Comparison of ENCODE assay signal across 27 cellular contexts in genomic region chr16:75203667-75204409, GRCh38. TPM values are rescaled to one million over a fixed set of nuclear protein-coding genes. Genes with fewer than 3 reads are reported as not detected.
DNase-seq lines count a peak whose midpoint lies in the region; ATAC-seq and TF ChIP-seq lines count a peak whose summit lies in the region.
"Had no signal": no experiment of that assay in that cellular context is flagged by ENCODE, and none has a peak within 500 bp of the region (broad histone marks: within the 10 kb centered on the region; RNA-seq: fewer than 3 reads in every experiment).

No MANE protein-coding gene starts in this region.

- DNase-seq in Right ventricle myocardium inferior (ENCODE audit: missing footprints), result peak; percentile 35
- DNase-seq in heart right ventricle, result no peak
- DNase-seq in WTC11 (ENCODE audit: low spot score), result no peak
- peak; percentile 35 for DNase-seq in lower lobe of right lung
- peak; percentile 61 for DNase-seq in upper lobe of right lung
- DNase-seq in UCSD-AML1 (lab: John Stamatoyannopoulos, UW; ENCODE audit: unreplicated experiment), result no peak
- no peak for DNase-seq in GM19240 (ENCODE audit: insufficient read length, low spot score)
- DNase-seq: activated naive CD4-positive, alpha-beta T cell treated with anti-CD3 and anti-CD28 coated beads, Interleukin-2, amount 10 ng/mL, durations not matched to agents 7 days and 5 days; activated T-cell treated with anti-CD3 and anti-CD28 coated beads, Interleukin-2, amount 50 U/mL, for 48 hours; Caco-2; GOT3; NCI-H2171; NCI-H526 treated with DMSO at 0.1 percent for 48 hours; stimulated activated CD4-positive, alpha-beta T cell treated with anti-CD3 and anti-CD28 coated beads, Interleukin-4, amount 100 ng/mL, for 24 hours; stimulated activated naive CD4-positive, alpha-beta T cell treated with Interleukin-2 at 50 U/mL for 16 hours had no signal

- no peaks in the 10 kb centered on the region for H3K36me3 Mint-ChIP-seq in WTC11
- H3K36me3 Mint-ChIP-seq: activated naive CD4-positive, alpha-beta T cell treated with anti-CD3 and anti-CD28 coated beads, Interleukin-2, amount 10 ng/mL, durations not matched to agents 7 days and 5 days had no signal

- H3K27me3 ChIP-seq in heart right ventricle (peaks cover 0 to 24% (median 0%) of the 10 kb centered on the region in 7 donors), lower lobe of right lung (ENCODE audit: low read depth) (peaks cover under 1% of the 10 kb centered on the region), upper lobe of right lung (no peaks in the 10 kb centered on the region)
- H3K27me3 ChIP-seq: cardiac muscle cell, tibial artery had no signal

- intact Hi-C loops in Right ventricle myocardium inferior (cut with DNase I), result no loop called here
- intact Hi-C loops in heart right ventricle (cut with DNase I), result loop anchor here in 3 of 10 donors (2.0 to 10.0 kb wide), 4 partner anchors 17 to 198 kb away; no protein-coding TSS in a partner anchor
- intact Hi-C loops in lower lobe of right lung (cut with DNase I), result no loop called here
- intact Hi-C loops in upper lobe of right lung (cut with DNase I), result no loop called here

- 0 out of 2 replicates have a peak, but pooled peaks cover 6% of the 10 kb centered on the region for H3K4me1 Mint-ChIP-seq in WTC11

- no peaks in the 10 kb centered on the region for H3K9me3 Mint-ChIP-seq in WTC11
- H3K9me3 Mint-ChIP-seq: activated naive CD4-positive, alpha-beta T cell treated with anti-CD3 and anti-CD28 coated beads, Interleukin-2, amount 10 ng/mL, durations not matched to agents 7 days and 5 days had no signal

- no peak for ATAC-seq in Right ventricle myocardium inferior
- ATAC-seq in heart right ventricle, result no peak
- no peak for ATAC-seq in WTC11
- ATAC-seq in lower lobe of right lung, result no peak
- no peak for ATAC-seq in upper lobe of right lung
- no peak for ATAC-seq in HG03432 (IDR thresholded peaks at IDR 0.05; ENCODE audit: unreplicated experiment)

- no peak overlapping the region for H3K4me3 Mint-ChIP-seq in WTC11
- H3K4me3 Mint-ChIP-seq: activated naive CD4-positive, alpha-beta T cell treated with anti-CD3 and anti-CD28 coated beads, Interleukin-2, amount 10 ng/mL, durations not matched to agents 7 days and 5 days had no signal

- 84 to 88% methylated on average over 13 of the region's 13 CpGs for WGBS in heart right ventricle, 2 donors

- TF ChIP-seq CTCF in heart right ventricle (IDR thresholded peaks at IDR 0.05), result no peak
- no peak for TF ChIP-seq CTCF in WTC11 (IDR thresholded peaks at IDR 0.05)
- TF ChIP-seq CTCF in lower lobe of right lung (IDR thresholded peaks at IDR 0.05), result no peak
- TF ChIP-seq CTCF in upper lobe of right lung (IDR thresholded peaks at IDR 0.05), result no peak

- H3K9me3 ChIP-seq in heart right ventricle, result no peaks in the 10 kb centered on the region
- H3K9me3 ChIP-seq in lower lobe of right lung, result no peaks in the 10 kb centered on the region
- no peaks in the 10 kb centered on the region for H3K9me3 ChIP-seq in upper lobe of right lung
- H3K9me3 ChIP-seq: BLaER1 treated with 17β-estradiol and CSF1 and Interleukin-3, amounts not matched to agents 10 nM and 100 nM; Caco-2; heart left ventricle; neutrophil; tibial artery had no signal

- H3K27ac ChIP-seq in heart right ventricle, result no peak overlapping the region
- no peak overlapping the region for H3K27ac ChIP-seq in lower lobe of right lung
- no peak overlapping the region for H3K27ac ChIP-seq in upper lobe of right lung
- H3K27ac ChIP-seq: BLaER1 treated with 17β-estradiol and CSF1 and Interleukin-3, amounts not matched to agents 10 nM and 100 nM; cardiac muscle cell; epithelial cell of prostate; heart left ventricle; neutrophil; RWPE1; tibial artery had no signal

- peaks cover 0 to 11% (median 0%) of the 10 kb centered on the region in 9 donors for H3K4me1 ChIP-seq in heart right ventricle
- H3K4me1 ChIP-seq in lower lobe of right lung, result no peaks in the 10 kb centered on the region
- H3K4me1 ChIP-seq in upper lobe of right lung, result no peaks in the 10 kb centered on the region
- H3K4me1 ChIP-seq: Caco-2 had no signal

- H3K4me3 ChIP-seq in heart right ventricle, result no peak overlapping the region
- no peak overlapping the region for H3K4me3 ChIP-seq in lower lobe of right lung
- H3K4me3 ChIP-seq in upper lobe of right lung, result no peak overlapping the region
- H3K4me3 ChIP-seq: BLaER1 treated with 17β-estradiol and CSF1 and Interleukin-3, amounts not matched to agents 10 nM and 100 nM; cardiac muscle cell; heart left ventricle; tibial artery had no signal

- H3K27me3 Mint-ChIP-seq in WTC11 (ENCODE audit: low read depth), result no peaks in the 10 kb centered on the region

- H3K36me3 ChIP-seq in heart right ventricle (no peaks in the 10 kb centered on the region), lower lobe of right lung (no peaks in the 10 kb centered on the region), upper lobe of right lung (no peaks in the 10 kb centered on the region)
- H3K36me3 ChIP-seq: BLaER1 treated with 17β-estradiol and CSF1 and Interleukin-3, amounts not matched to agents 10 nM and 100 nM; cardiac muscle cell; heart left ventricle; neutrophil; tibial artery had no signal

- POLR2A ChIA-PET in WTC11 (lab: Charles Lee), result interaction anchor here (0.6 kb wide), 1 partner anchor 90 kb away, joined by 3 read pairs; no protein-coding TSS in a partner anchor

- H3K27ac Mint-ChIP-seq in WTC11, result 0 out of 2 replicates have a peak overlapping the region, but pooled peaks have one; percentile 9
- H3K27ac Mint-ChIP-seq: activated naive CD4-positive, alpha-beta T cell treated with anti-CD3 and anti-CD28 coated beads, Interleukin-2, amount 10 ng/mL, durations not matched to agents 7 days and 5 days had no signal

- CTCF ChIA-PET in WTC11 (lab: Charles Lee), result interaction anchor here (0.6 to 1.9 kb wide), 4 partner anchors 16 to 346 kb away, joined by 3 to 17 read pairs (median 4); no protein-coding TSS in a partner anchor

TF ChIP-seq in WTC11, 78 proteins besides CTCF, POLR2A, EP300 and RAD21 (continues in another document):
- TF ChIP-seq HMGA2 (CRISPR knock-in tag; IDR thresholded peaks at IDR 0.05) (no peak), NR3C1 (CRISPR knock-in tag; conservative IDR thresholded peaks at IDR 0.05; ENCODE audit: low read depth) (no peak), NR1H2 (CRISPR knock-in tag; IDR thresholded peaks at IDR 0.05) (no peak), FOXP4 (CRISPR knock-in tag; IDR thresholded peaks at IDR 0.05) (no peak), HMGXB4 (CRISPR knock-in tag; IDR thresholded peaks at IDR 0.05) (no peak), GABPB1 (CRISPR knock-in tag; IDR thresholded peaks at IDR 0.05) (no peak), ETV6 (CRISPR knock-in tag; IDR thresholded peaks at IDR 0.05) (no peak), ZBTB21 (CRISPR knock-in tag; IDR thresholded peaks at IDR 0.05; ENCODE audit: borderline replicate concordance) (no peak), ZNF263 (CRISPR knock-in tag; IDR thresholded peaks at IDR 0.05; ENCODE audit: low read depth) (no peak)

RNA-seq across cellular contexts. Expression of gene CTRB2, which starts 3.1 kb away (rescaled TPM):
- not detected for total RNA-seq in Right ventricle myocardium inferior
- 1 to 10 TPM in 7 of 10 donors, not detected in 3; 2.0 to 3.8 (median 2.8) TPM for total RNA-seq in heart right ventricle
- polyA plus RNA-seq in heart right ventricle, result under 1 TPM in 1 of 2 donors, not detected in 1; 0.42 TPM
- 5.8 to 11.8 TPM (median 6.8 TPM) in 3 replicates for total RNA-seq in WTC11 (2021)
- 0.44 TPM for total RNA-seq in lower lobe of right lung
- total RNA-seq in upper lobe of right lung, result 0.78 TPM
- total RNA-seq: A673, Caco-2, cardiac muscle cell, dermis microvascular lymphatic vessel endothelial cell, fibroblast of villous mesenchyme, M059J had no signal

RNA-seq across cellular contexts. Expression of gene CTRB1, which starts 14.9 kb away (rescaled TPM):
- total RNA-seq in Right ventricle myocardium inferior, result not detected
- total RNA-seq in heart right ventricle, result 1 to 10 TPM in 7 of 10 donors, not detected in 3; 1.8 to 3.8 (median 2.6) TPM
- 1 to 10 TPM in 1 of 2 donors, not detected in 1; 1.0 TPM for polyA plus RNA-seq in heart right ventricle
- 3.9 to 5.7 TPM (median 5.7 TPM) in 3 replicates for total RNA-seq in WTC11 (2021)
- not detected for total RNA-seq in lower lobe of right lung
- total RNA-seq in upper lobe of right lung, result not detected
- total RNA-seq: A673, Caco-2, cardiac muscle cell, dermis microvascular lymphatic vessel endothelial cell, fibroblast of villous mesenchyme, M059J had no signal

RNA-seq across cellular contexts. Expression of gene BCAR1, which starts 47.6 kb away (rescaled TPM):
- total RNA-seq in Right ventricle myocardium inferior (76.7 TPM), heart right ventricle (10 to 100 TPM; 56.1 to 85.2 (median 72.4) TPM), WTC11 (2021) (87.3 to 95.6 TPM (median 88.6 TPM) in 3 replicates), lower lobe of right lung (65.1 TPM), upper lobe of right lung (61.7 TPM)
- 10 to 100 TPM; 54.6 to 65.8 TPM for polyA plus RNA-seq in heart right ventricle

RNA-seq across cellular contexts. Expression of gene ZFP1, which starts 55.5 kb away (rescaled TPM):
- total RNA-seq in Right ventricle myocardium inferior (5.8 TPM), heart right ventricle (10 to 100 TPM in 2 of 10 donors, 1 to 10 TPM in 8; 4.2 to 11.5 (median 7.0) TPM), WTC11 (2021) (9.7 to 11.7 TPM (median 10.3 TPM) in 3 replicates), lower lobe of right lung (10.4 TPM), upper lobe of right lung (9.8 TPM)
- 1 to 10 TPM; 3.0 to 4.7 TPM for polyA plus RNA-seq in heart right ventricle

Comparison
In these comparisons a context has a peak if more than half of its experiments do, and no peak if none do; other contexts are left out.
1. DNase-seq: peak in Right ventricle myocardium inferior (single experiment), lower lobe of right lung (single experiment) and upper lobe of right lung (single experiment); none in heart right ventricle (0 of 2), WTC11 (single experiment), UCSD-AML1 (single experiment) and GM19240 (single experiment).